In genomic region chr2:23211987-23212583, GRCh38 we compare ENCODE assay signal across 21 cellular contexts.
A peak's percentile ranks its signal among the peaks of the same experiment; 100 is the strongest.
DNase-seq lines count a peak whose midpoint lies in the region; ATAC-seq and TF ChIP-seq lines count a peak whose summit lies in the region.
"Had no signal": no experiment of that assay in that cellular context is flagged by ENCODE, and none has a peak within 500 bp of the region (broad histone marks: within the 10 kb centered on the region; RNA-seq: fewer than 3 reads in every experiment).

No MANE protein-coding gene starts in this region.

- peaks cover 16% of the 10 kb centered on the region for H3K27me3 Mint-ChIP-seq in nephron progenitor cell (ENCODE audit: low read depth, poor library complexity)

- no peaks in the 10 kb centered on the region for H3K9me3 Mint-ChIP-seq in nephron progenitor cell

- no peaks in the 10 kb centered on the region for H3K4me1 Mint-ChIP-seq in nephron progenitor cell
- H3K4me1 Mint-ChIP-seq: CD14-positive monocyte had no signal

- no peak overlapping the region for H3K4me3 Mint-ChIP-seq in nephron progenitor cell
- H3K4me3 Mint-ChIP-seq: CD14-positive monocyte, IgD-negative memory B cell had no signal

- H3K27ac Mint-ChIP-seq in nephron progenitor cell, result no peak overlapping the region
- H3K27ac Mint-ChIP-seq: CD14-positive monocyte, IgD-negative memory B cell had no signal

- no peaks in the 10 kb centered on the region for H3K36me3 ChIP-seq in body of pancreas (replicated peaks in 1 of 2; ENCODE audit: insufficient read depth in 1 of 2, low read depth in 2 of 2)
- no peaks in the 10 kb centered on the region for H3K36me3 ChIP-seq in upper lobe of right lung

- H3K4me1 ChIP-seq in body of pancreas, result peaks cover 16% of the 10 kb centered on the region
- H3K4me1 ChIP-seq in upper lobe of right lung, result no peaks in the 10 kb centered on the region

- H3K27me3 ChIP-seq in body of pancreas, result no peaks in the 10 kb centered on the region
- H3K27me3 ChIP-seq in upper lobe of right lung, result no peaks in the 10 kb centered on the region

- no peaks in the 10 kb centered on the region for H3K36me3 Mint-ChIP-seq in nephron progenitor cell (ENCODE audit: low read depth)
- H3K36me3 Mint-ChIP-seq: CD14-positive monocyte, IgD-negative memory B cell had no signal

- DNase-seq in body of pancreas (peak; percentile 31 to 56 (median 48)), kidney tubule cell (ENCODE audit: low spot score) (peak; percentile 55), mucosa of gallbladder (ENCODE audit: low spot score) (peak; percentile 70), upper lobe of right lung (no peak), NCI-H524 (lab: John Stamatoyannopoulos, UW) (no peak), nephron progenitor cell (no peak)
- no peak for DNase-seq in activated CD8-positive, alpha-beta memory T cell treated with anti-CD3 and anti-CD28 coated beads, Interleukin-2, amount 50 U/mL, for 48 hours
- DNase-seq: ACHN, AML-193, COR-L47, DMS53, Kasumi-1, NCI-H1105, NCI-H1694 treated with DMSO at 0.1 percent for 48 hours, NCI-H2107, NCI-H2227 treated with DMSO at 0.1 percent for 48 hours, NCI-H524 treated with DMSO at 0.1 percent for 48 hours, SIG-M5 had no signal

- no peak for TF ChIP-seq CTCF in body of pancreas (IDR thresholded peaks at IDR 0.05)
- no peak for TF ChIP-seq CTCF in upper lobe of right lung (IDR thresholded peaks at IDR 0.05)
- no peak for TF ChIP-seq CTCF in nephron progenitor cell (IDR thresholded peaks at IDR 0.05)

- H3K4me3 ChIP-seq in body of pancreas (no peak overlapping the region), upper lobe of right lung (no peak overlapping the region)

- H3K27ac ChIP-seq in body of pancreas, result no peak overlapping the region
- no peak overlapping the region for H3K27ac ChIP-seq in upper lobe of right lung

- intact Hi-C loops in body of pancreas (cut with DNase I), result no loop called here
- intact Hi-C loops in upper lobe of right lung (cut with DNase I), result no loop called here

- ATAC-seq in body of pancreas, result peak; percentile 62
- ATAC-seq in upper lobe of right lung, result peak; percentile 4
- ATAC-seq: HCT116 had no signal

- TF ChIP-seq POLR2A in body of pancreas (IDR thresholded peaks at IDR 0.05), result no peak

- 33 to 34% methylated on average over 4 to 5 of the region's 5 CpGs for WGBS in body of pancreas, 2 donors

- H3K9me3 ChIP-seq in body of pancreas, result no peaks in the 10 kb centered on the region
- H3K9me3 ChIP-seq in upper lobe of right lung, result no peaks in the 10 kb centered on the region

Comparison
In these comparisons a context has a peak if more than half of its experiments do, and no peak if none do; other contexts are left out.
1. DNase-seq: peak in body of pancreas (4 of 4), kidney tubule cell (single experiment) and mucosa of gallbladder (single experiment); none in upper lobe of right lung (single experiment), activated CD8-positive, alpha-beta memory T cell treated with anti-CD3 and anti-CD28 coated beads, Interleukin-2, amount 50 U/mL, for 48 hours (single experiment), NCI-H524 (0 of 2) and nephron progenitor cell (single experiment).